ENCODE assay signal across 13 cellular contexts in genomic region chr17:6071528-6072065, GRCh38. TPM values are rescaled to one million over a fixed set of nuclear protein-coding genes. Genes with fewer than 3 reads are reported as not detected.
DNase-seq lines count a peak whose midpoint lies in the region; ATAC-seq and TF ChIP-seq lines count a peak whose summit lies in the region.
"Had no signal": no experiment of that assay in that cellular context is flagged by ENCODE, and none has a peak within 500 bp of the region (broad histone marks: within the 10 kb centered on the region; RNA-seq: fewer than 3 reads in every experiment).

No MANE protein-coding gene starts in this region.

- H3K36me3 ChIP-seq in cardiac muscle cell, result no peaks in the 10 kb centered on the region
- no peaks in the 10 kb centered on the region for H3K36me3 ChIP-seq in endocrine pancreas (ENCODE audit: control insufficient read depth, insufficient read depth, low read length)
- no peaks in the 10 kb centered on the region for H3K36me3 ChIP-seq in thoracic aorta
- H3K36me3 ChIP-seq: left lung had no signal

- H3K27me3 ChIP-seq in cardiac muscle cell (peaks cover 53% of the 10 kb centered on the region), endocrine pancreas (ENCODE audit: control insufficient read depth, insufficient read depth, low read length) (no peaks in the 10 kb centered on the region), thoracic aorta (replicated peaks; ENCODE audit: insufficient read depth) (no peaks in the 10 kb centered on the region)

- H3K4me3 Mint-ChIP-seq in naive B cell, result peak overlapping the region in 6 of 8 donors; percentile 24 to 80 (median 58)

- ATAC-seq in Right ventricle myocardium superior (ENCODE audit: poor library complexity) (no peak), naive B cell (ENCODE audit: low read depth in 2 of 2) (no peak), thoracic aorta (ENCODE audit: insufficient number of reproducible peaks, low FRiP score, low read depth) (no peak)

- peaks cover 0 to 13% of the 10 kb centered on the region in 2 donors for H3K36me3 Mint-ChIP-seq in naive B cell

- H3K4me1 ChIP-seq in cardiac muscle cell (ENCODE audit: low read depth) (no peaks in the 10 kb centered on the region), endocrine pancreas (ENCODE audit: control insufficient read depth, insufficient read depth, low read length) (no peaks in the 10 kb centered on the region), thoracic aorta (ENCODE audit: control insufficient read depth in 1 of 2, low read depth in 2 of 2) (peaks cover 0 to 17% of the 10 kb centered on the region in 2 donors)

- DNase-seq in cardiac muscle cell (ENCODE audit: low read depth in 1 of 2, low spot score in 1 of 2) (no peak), Right ventricle myocardium superior (no peak), naive B cell (no peak), thoracic aorta (ENCODE audit: low spot score) (no peak), dermis blood vessel endothelial cell (no peak), NCI-H2227 (lab: John Stamatoyannopoulos, UW; ENCODE audit: unreplicated experiment) (no peak)
- no peak for DNase-seq in stimulated activated naive CD4-positive, alpha-beta T cell (lab: John Stamatoyannopoulos, UW)
- DNase-seq: activated CD8-positive, alpha-beta memory T cell treated with anti-CD3 and anti-CD28 coated beads, Interleukin-2, amount 50 U/mL, for 48 hours; DND-41; IMR-90; left lung; NCI-H2081 treated with DMSO at 0.1 percent for 48 hours had no signal

- H3K27ac ChIP-seq in cardiac muscle cell (no peak overlapping the region), thoracic aorta (no peak overlapping the region)
- H3K27ac ChIP-seq: left lung had no signal

- TF ChIP-seq CTCF in cardiac muscle cell (IDR thresholded peaks at IDR 0.05; ENCODE audit: low read depth, low read length) (no peak), thoracic aorta (IDR thresholded peaks at IDR 0.05) (no peak)

- H3K4me1 Mint-ChIP-seq in naive B cell, result peaks cover 13 to 20% (median 14%) of the 10 kb centered on the region in 3 donors

- H3K9me3 ChIP-seq in cardiac muscle cell (ENCODE audit: low read depth) (no peaks in the 10 kb centered on the region), endocrine pancreas (ENCODE audit: control insufficient read depth, low read length) (no peaks in the 10 kb centered on the region), thoracic aorta (no peaks in the 10 kb centered on the region)
- H3K9me3 ChIP-seq: left lung had no signal

- intact Hi-C loops in Right ventricle myocardium superior (cut with DNase I), result no loop called here

- H3K4me3 ChIP-seq in cardiac muscle cell (peak overlapping the region; percentile 92), endocrine pancreas (ENCODE audit: control insufficient read depth, insufficient read depth, low read length) (peak overlapping the region; percentile 52), thoracic aorta (peak overlapping the region; percentile 79)

- peak overlapping the region; percentile 30 for H3K9ac ChIP-seq in endocrine pancreas (ENCODE audit: control insufficient read depth, insufficient read depth, low read length)

- peaks cover 0 to 2% (median 0%) of the 10 kb centered on the region in 7 donors for H3K9me3 Mint-ChIP-seq in naive B cell

- H3K27me3 Mint-ChIP-seq in naive B cell, result peaks cover 52 to 80% (median 75%) of the 10 kb centered on the region in 3 donors

- H3K27ac Mint-ChIP-seq in naive B cell, result peak overlapping the region in 1 of 6 donors; percentile 28

RNA-seq across cellular contexts. Expression of gene WSCD1, which starts 1.4 kb away (rescaled TPM):
- total RNA-seq in cardiac muscle cell (12.8 and 16.7 TPM in 2 replicates), Right ventricle myocardium superior (11.2 TPM), thoracic aorta (10 to 100 TPM in 1 of 2 donors, 1 to 10 TPM in 1; 6.0 to 29.0 TPM), dermis blood vessel endothelial cell (43.6 and 49.4 TPM in 2 replicates)
- polyA plus RNA-seq in cardiac muscle cell (3.1 and 3.5 TPM in 2 replicates), naive B cell (ENCODE audit: low read depth in 6 of 6) (not detected)
- total RNA-seq: IMR-90 had no signal
